In genomic region chrX:41332988-41333743, GRCh38 we compare ENCODE assay signal across 1 cellular context.
TF ChIP-seq lines count a peak whose summit lies in the region.

No MANE protein-coding gene starts in this region.

TF ChIP-seq in HepG2, 621 proteins besides CTCF, POLR2A, EP300 and RAD21 (continued from another document and continues in another):
- TF ChIP-seq NFAT5 (CRISPR knock-in tag; IDR thresholded peaks at IDR 0.05): no peak
- TF ChIP-seq, protein P1, sequence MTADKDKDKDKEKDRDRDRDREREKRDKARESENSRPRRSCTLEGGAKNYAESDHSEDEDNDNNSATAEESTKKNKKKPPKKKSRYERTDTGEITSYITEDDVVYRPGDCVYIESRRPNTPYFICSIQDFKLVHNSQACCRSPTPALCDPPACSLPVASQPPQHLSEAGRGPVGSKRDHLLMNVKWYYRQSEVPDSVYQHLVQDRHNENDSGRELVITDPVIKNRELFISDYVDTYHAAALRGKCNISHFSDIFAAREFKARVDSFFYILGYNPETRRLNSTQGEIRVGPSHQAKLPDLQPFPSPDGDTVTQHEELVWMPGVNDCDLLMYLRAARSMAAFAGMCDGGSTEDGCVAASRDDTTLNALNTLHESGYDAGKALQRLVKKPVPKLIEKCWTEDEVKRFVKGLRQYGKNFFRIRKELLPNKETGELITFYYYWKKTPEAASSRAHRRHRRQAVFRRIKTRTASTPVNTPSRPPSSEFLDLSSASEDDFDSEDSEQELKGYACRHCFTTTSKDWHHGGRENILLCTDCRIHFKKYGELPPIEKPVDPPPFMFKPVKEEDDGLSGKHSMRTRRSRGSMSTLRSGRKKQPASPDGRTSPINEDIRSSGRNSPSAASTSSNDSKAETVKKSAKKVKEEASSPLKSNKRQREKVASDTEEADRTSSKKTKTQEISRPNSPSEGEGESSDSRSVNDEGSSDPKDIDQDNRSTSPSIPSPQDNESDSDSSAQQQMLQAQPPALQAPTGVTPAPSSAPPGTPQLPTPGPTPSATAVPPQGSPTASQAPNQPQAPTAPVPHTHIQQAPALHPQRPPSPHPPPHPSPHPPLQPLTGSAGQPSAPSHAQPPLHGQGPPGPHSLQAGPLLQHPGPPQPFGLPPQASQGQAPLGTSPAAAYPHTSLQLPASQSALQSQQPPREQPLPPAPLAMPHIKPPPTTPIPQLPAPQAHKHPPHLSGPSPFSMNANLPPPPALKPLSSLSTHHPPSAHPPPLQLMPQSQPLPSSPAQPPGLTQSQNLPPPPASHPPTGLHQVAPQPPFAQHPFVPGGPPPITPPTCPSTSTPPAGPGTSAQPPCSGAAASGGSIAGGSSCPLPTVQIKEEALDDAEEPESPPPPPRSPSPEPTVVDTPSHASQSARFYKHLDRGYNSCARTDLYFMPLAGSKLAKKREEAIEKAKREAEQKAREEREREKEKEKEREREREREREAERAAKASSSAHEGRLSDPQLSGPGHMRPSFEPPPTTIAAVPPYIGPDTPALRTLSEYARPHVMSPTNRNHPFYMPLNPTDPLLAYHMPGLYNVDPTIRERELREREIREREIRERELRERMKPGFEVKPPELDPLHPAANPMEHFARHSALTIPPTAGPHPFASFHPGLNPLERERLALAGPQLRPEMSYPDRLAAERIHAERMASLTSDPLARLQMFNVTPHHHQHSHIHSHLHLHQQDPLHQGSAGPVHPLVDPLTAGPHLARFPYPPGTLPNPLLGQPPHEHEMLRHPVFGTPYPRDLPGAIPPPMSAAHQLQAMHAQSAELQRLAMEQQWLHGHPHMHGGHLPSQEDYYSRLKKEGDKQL (CRISPR knock-in tag; IDR thresholded peaks at IDR 0.05; ENCODE audit: low read depth): no peak
- no peak for TF ChIP-seq SATB2 (CRISPR knock-in tag; IDR thresholded peaks at IDR 0.05)
- TF ChIP-seq SP5 (CRISPR knock-in tag; IDR thresholded peaks at IDR 0.05; ENCODE audit: borderline replicate concordance, low read depth): 0 out of 2 replicates have a peak, but pooled peaks have one; percentile 20
- TF ChIP-seq ZNF556 (CRISPR knock-in tag; IDR thresholded peaks at IDR 0.05; ENCODE audit: borderline replicate concordance): no peak
- no peak for TF ChIP-seq ZNF768 (CRISPR knock-in tag; IDR thresholded peaks at IDR 0.05)
- no peak for TF ChIP-seq KLF12 (CRISPR knock-in tag; IDR thresholded peaks at IDR 0.05; ENCODE audit: borderline replicate concordance)
- TF ChIP-seq ZNF296 (CRISPR knock-in tag; conservative IDR thresholded peaks at IDR 0.05): no peak
- no peak for TF ChIP-seq SNAI1 (CRISPR knock-in tag; IDR thresholded peaks at IDR 0.05; ENCODE audit: borderline replicate concordance)
- TF ChIP-seq FOXP4 (CRISPR knock-in tag; IDR thresholded peaks at IDR 0.05): no peak
- no peak for TF ChIP-seq MATR3 (CRISPR knock-in tag; IDR thresholded peaks at IDR 0.05)
- no peak; the same call in 1 of the 2 replicates for TF ChIP-seq NFKB2 (CRISPR knock-in tag; IDR thresholded peaks at IDR 0.05; ENCODE audit: borderline replicate concordance)
- no peak for TF ChIP-seq ZNF343 (CRISPR knock-in tag; IDR thresholded peaks at IDR 0.05)
- TF ChIP-seq ZSCAN9 (CRISPR knock-in tag; IDR thresholded peaks at IDR 0.05; ENCODE audit: borderline replicate concordance): 0 out of 2 replicates have a peak, but pooled peaks have one; percentile 13
- 0 out of 2 replicates have a peak, but pooled peaks have one; percentile 29 for TF ChIP-seq KAT8 (CRISPR knock-in tag; IDR thresholded peaks at IDR 0.05)
- TF ChIP-seq SOX13 (IDR thresholded peaks at IDR 0.05): no peak
- peak in 1 of 2 experiments; percentile 84; a peak in 2 of 4 replicates for TF ChIP-seq SOX13 (CRISPR knock-in tag; conservative IDR thresholded peaks at IDR 0.05 in 1 of 2, IDR thresholded peaks at IDR 0.05 in 1 of 2)
- TF ChIP-seq ZNF773 (CRISPR knock-in tag; IDR thresholded peaks at IDR 0.05; ENCODE audit: borderline replicate concordance): no peak
- TF ChIP-seq ZNF609 (CRISPR knock-in tag; IDR thresholded peaks at IDR 0.05; ENCODE audit: borderline replicate concordance): no peak
- TF ChIP-seq MXD4 (CRISPR knock-in tag; IDR thresholded peaks at IDR 0.05): 0 out of 2 replicates have a peak, but pooled peaks have one; percentile 28
- TF ChIP-seq JUN (CRISPR knock-in tag; IDR thresholded peaks at IDR 0.05): no peak
- TF ChIP-seq ZNF318 (CRISPR knock-in tag; IDR thresholded peaks at IDR 0.05): no peak
- no peak for TF ChIP-seq JDP2 (CRISPR knock-in tag; IDR thresholded peaks at IDR 0.05; ENCODE audit: borderline replicate concordance)
- TF ChIP-seq ZNF496 (CRISPR knock-in tag; IDR thresholded peaks at IDR 0.05; ENCODE audit: insufficient replicate concordance): no peak
- TF ChIP-seq KMT2A (CRISPR knock-in tag; IDR thresholded peaks at IDR 0.05): no peak
- TF ChIP-seq MYPOP (CRISPR knock-in tag; IDR thresholded peaks at IDR 0.05): peak; percentile 36; the same call in 1 of the 2 replicates
